ENCODE assay signal across 18 cellular contexts in genomic region chr1:63453232-63453631, GRCh38.
DNase-seq lines count a peak whose midpoint lies in the region; ATAC-seq, FAIRE-seq and TF ChIP-seq lines count a peak whose summit lies in the region.
"Had no signal": no experiment of that assay in that cellular context is flagged by ENCODE, and none has a peak within 500 bp of the region (broad histone marks: within the 10 kb centered on the region; RNA-seq: fewer than 3 reads in every experiment).

No MANE protein-coding gene starts in this region.

- no peak for TF ChIP-seq CTCF in upper lobe of right lung (IDR thresholded peaks at IDR 0.05)

- H3K9me3 Mint-ChIP-seq in activated T-helper 1 cell treated with anti-CD3 and anti-CD28 coated beads, Interleukin-12 subunit alpha, Interleukin-12 subunit beta, Interleukin-2, Interleukin-4 antibody, amounts not matched to agents 30 ng/mL and 10 ng/mL and 1 ng/mL, durations not matched to agents 14 hours and 24 hours and 36 hours, result no peaks in the 10 kb centered on the region
- H3K9me3 Mint-ChIP-seq: CD4-positive, alpha-beta T cell had no signal

- no peak overlapping the region for H3K4me3 Mint-ChIP-seq in activated T-helper 1 cell treated with anti-CD3 and anti-CD28 coated beads, Interleukin-12 subunit alpha, Interleukin-12 subunit beta, Interleukin-2, Interleukin-4 antibody, amounts not matched to agents 30 ng/mL and 10 ng/mL and 1 ng/mL, durations not matched to agents 14 hours and 24 hours and 36 hours
- H3K4me3 Mint-ChIP-seq: CD4-positive, alpha-beta T cell had no signal

- H3K27ac ChIP-seq in upper lobe of right lung, result no peak overlapping the region
- H3K27ac ChIP-seq: C4-2B had no signal

- no peaks in the 10 kb centered on the region for H3K9me3 ChIP-seq in upper lobe of right lung
- H3K9me3 ChIP-seq: BE2C, Caco-2, HAP-1 had no signal

- DNase-seq in GM19239 (ENCODE audit: insufficient read length, low spot score), result no peak
- no peak for DNase-seq in NCI-H2196 (lab: John Stamatoyannopoulos, UW; ENCODE audit: unreplicated experiment)
- DNase-seq in upper lobe of right lung, result no peak
- no peak for DNase-seq in mucosa of gallbladder (ENCODE audit: low spot score)
- DNase-seq in activated T-helper 1 cell treated with anti-CD3 and anti-CD28 coated beads, Interleukin-12 subunit alpha, Interleukin-12 subunit beta, Interleukin-2, Interleukin-4 antibody, amounts not matched to agents 30 ng/mL and 10 ng/mL and 1 ng/mL, durations not matched to agents 14 hours and 24 hours and 36 hours (ENCODE audit: low spot score), result no peak
- DNase-seq: ACHN; BE2C; Caco-2; CD4-positive, alpha-beta T cell; Kasumi-1; KG1 had no signal

- no peaks in the 10 kb centered on the region for H3K4me1 ChIP-seq in upper lobe of right lung
- H3K4me1 ChIP-seq: BE2C, Caco-2, HAP-1 had no signal

- no peaks in the 10 kb centered on the region for H3K4me1 Mint-ChIP-seq in activated T-helper 1 cell treated with anti-CD3 and anti-CD28 coated beads, Interleukin-12 subunit alpha, Interleukin-12 subunit beta, Interleukin-2, Interleukin-4 antibody, amounts not matched to agents 30 ng/mL and 10 ng/mL and 1 ng/mL, durations not matched to agents 14 hours and 24 hours and 36 hours (ENCODE audit: low read depth)

- H3K27me3 ChIP-seq in upper lobe of right lung, result no peaks in the 10 kb centered on the region
- H3K27me3 ChIP-seq: BE2C had no signal

- peak; percentile 79 for FAIRE-seq in GM19239 (lab: Jason Lieb, UNC)
- FAIRE-seq: GM12892, GM18507, H1 had no signal

- no peak overlapping the region for H3K4me3 ChIP-seq in upper lobe of right lung
- H3K4me3 ChIP-seq: HAP-1 had no signal

- H3K27ac Mint-ChIP-seq in activated T-helper 1 cell treated with anti-CD3 and anti-CD28 coated beads, Interleukin-12 subunit alpha, Interleukin-12 subunit beta, Interleukin-2, Interleukin-4 antibody, amounts not matched to agents 30 ng/mL and 10 ng/mL and 1 ng/mL, durations not matched to agents 14 hours and 24 hours and 36 hours, result no peak overlapping the region
- H3K27ac Mint-ChIP-seq: CD4-positive, alpha-beta T cell had no signal

- no peaks in the 10 kb centered on the region for H3K27me3 Mint-ChIP-seq in activated T-helper 1 cell treated with anti-CD3 and anti-CD28 coated beads, Interleukin-12 subunit alpha, Interleukin-12 subunit beta, Interleukin-2, Interleukin-4 antibody, amounts not matched to agents 30 ng/mL and 10 ng/mL and 1 ng/mL, durations not matched to agents 14 hours and 24 hours and 36 hours (ENCODE audit: insufficient read depth)
- H3K27me3 Mint-ChIP-seq: CD4-positive, alpha-beta T cell had no signal

- peak; percentile 74 for ATAC-seq in GM18867 (IDR thresholded peaks at IDR 0.05; ENCODE audit: unreplicated experiment)
- peak; percentile 65 for ATAC-seq in HG03175 (IDR thresholded peaks at IDR 0.05; ENCODE audit: unreplicated experiment)
- no peak for ATAC-seq in upper lobe of right lung

- peaks cover 6% of the 10 kb centered on the region for H3K36me3 Mint-ChIP-seq in activated T-helper 1 cell treated with anti-CD3 and anti-CD28 coated beads, Interleukin-12 subunit alpha, Interleukin-12 subunit beta, Interleukin-2, Interleukin-4 antibody, amounts not matched to agents 30 ng/mL and 10 ng/mL and 1 ng/mL, durations not matched to agents 14 hours and 24 hours and 36 hours (ENCODE audit: low read depth)

- H3K36me3 ChIP-seq in upper lobe of right lung, result no peaks in the 10 kb centered on the region
- H3K36me3 ChIP-seq: BE2C had no signal

- intact Hi-C loops in upper lobe of right lung (cut with DNase I), result no loop called here
- intact Hi-C loops in activated T-helper 1 cell treated with anti-CD3 and anti-CD28 coated beads, Interleukin-12 subunit alpha, Interleukin-12 subunit beta, Interleukin-2, Interleukin-4 antibody, amounts not matched to agents 30 ng/mL and 10 ng/mL and 1 ng/mL, durations not matched to agents 14 hours and 24 hours and 36 hours (cut with micrococcal nuclease), result no loop called here
